Comparison of ENCODE assay signal across 1 cellular context in genomic region chr20:1800777-1801176, GRCh38.
TF ChIP-seq lines count a peak whose summit lies in the region.

No MANE protein-coding gene starts in this region.

TF ChIP-seq in GM23338, 12 proteins besides CTCF, POLR2A, EP300 and RAD21 (continued from another document):
- TF ChIP-seq, protein P1, sequence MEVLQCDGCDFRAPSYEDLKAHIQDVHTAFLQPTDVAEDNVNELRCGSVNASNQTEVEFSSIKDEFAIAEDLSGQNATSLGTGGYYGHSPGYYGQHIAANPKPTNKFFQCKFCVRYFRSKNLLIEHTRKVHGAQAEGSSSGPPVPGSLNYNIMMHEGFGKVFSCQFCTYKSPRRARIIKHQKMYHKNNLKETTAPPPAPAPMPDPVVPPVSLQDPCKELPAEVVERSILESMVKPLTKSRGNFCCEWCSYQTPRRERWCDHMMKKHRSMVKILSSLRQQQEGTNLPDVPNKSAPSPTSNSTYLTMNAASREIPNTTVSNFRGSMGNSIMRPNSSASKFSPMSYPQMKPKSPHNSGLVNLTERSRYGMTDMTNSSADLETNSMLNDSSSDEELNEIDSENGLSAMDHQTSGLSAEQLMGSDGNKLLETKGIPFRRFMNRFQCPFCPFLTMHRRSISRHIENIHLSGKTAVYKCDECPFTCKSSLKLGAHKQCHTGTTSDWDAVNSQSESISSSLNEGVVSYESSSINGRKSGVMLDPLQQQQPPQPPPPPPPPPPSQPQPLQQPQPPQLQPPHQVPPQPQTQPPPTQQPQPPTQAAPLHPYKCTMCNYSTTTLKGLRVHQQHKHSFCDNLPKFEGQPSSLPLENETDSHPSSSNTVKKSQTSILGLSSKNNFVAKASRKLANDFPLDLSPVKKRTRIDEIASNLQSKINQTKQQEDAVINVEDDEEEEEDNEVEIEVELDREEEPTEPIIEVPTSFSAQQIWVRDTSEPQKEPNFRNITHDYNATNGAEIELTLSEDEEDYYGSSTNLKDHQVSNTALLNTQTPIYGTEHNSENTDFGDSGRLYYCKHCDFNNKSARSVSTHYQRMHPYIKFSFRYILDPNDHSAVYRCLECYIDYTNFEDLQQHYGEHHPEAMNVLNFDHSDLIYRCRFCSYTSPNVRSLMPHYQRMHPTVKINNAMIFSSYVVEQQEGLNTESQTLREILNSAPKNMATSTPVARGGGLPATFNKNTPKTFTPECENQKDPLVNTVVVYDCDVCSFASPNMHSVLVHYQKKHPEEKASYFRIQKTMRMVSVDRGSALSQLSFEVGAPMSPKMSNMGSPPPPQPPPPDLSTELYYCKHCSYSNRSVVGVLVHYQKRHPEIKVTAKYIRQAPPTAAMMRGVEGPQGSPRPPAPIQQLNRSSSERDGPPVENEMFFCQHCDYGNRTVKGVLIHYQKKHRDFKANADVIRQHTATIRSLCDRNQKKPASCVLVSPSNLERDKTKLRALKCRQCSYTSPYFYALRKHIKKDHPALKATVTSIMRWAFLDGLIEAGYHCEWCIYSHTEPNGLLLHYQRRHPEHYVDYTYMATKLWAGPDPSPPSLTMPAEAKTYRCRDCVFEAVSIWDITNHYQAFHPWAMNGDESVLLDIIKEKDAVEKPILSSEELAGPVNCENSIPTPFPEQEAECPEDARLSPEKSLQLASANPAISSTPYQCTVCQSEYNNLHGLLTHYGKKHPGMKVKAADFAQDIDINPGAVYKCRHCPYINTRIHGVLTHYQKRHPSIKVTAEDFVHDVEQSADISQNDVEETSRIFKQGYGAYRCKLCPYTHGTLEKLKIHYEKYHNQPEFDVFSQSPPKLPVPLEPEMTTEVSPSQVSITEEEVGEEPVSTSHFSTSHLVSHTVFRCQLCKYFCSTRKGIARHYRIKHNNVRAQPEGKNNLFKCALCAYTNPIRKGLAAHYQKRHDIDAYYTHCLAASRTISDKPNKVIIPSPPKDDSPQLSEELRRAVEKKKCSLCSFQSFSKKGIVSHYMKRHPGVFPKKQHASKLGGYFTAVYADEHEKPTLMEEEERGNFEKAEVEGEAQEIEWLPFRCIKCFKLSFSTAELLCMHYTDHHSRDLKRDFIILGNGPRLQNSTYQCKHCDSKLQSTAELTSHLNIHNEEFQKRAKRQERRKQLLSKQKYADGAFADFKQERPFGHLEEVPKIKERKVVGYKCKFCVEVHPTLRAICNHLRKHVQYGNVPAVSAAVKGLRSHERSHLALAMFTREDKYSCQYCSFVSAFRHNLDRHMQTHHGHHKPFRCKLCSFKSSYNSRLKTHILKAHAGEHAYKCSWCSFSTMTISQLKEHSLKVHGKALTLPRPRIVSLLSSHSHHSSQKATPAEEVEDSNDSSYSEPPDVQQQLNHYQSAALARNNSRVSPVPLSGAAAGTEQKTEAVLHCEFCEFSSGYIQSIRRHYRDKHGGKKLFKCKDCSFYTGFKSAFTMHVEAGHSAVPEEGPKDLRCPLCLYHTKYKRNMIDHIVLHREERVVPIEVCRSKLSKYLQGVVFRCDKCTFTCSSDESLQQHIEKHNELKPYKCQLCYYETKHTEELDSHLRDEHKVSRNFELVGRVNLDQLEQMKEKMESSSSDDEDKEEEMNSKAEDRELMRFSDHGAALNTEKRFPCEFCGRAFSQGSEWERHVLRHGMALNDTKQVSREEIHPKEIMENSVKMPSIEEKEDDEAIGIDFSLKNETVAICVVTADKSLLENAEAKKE (CRISPR knock-in tag; IDR thresholded peaks at IDR 0.05): no peak
- TF ChIP-seq CREB1 (CRISPR knock-in tag; IDR thresholded peaks at IDR 0.05; ENCODE audit: low read depth): no peak
- no peak for TF ChIP-seq EZH2phosphoT487 (IDR thresholded peaks at IDR 0.05; ENCODE audit: unreplicated experiment)
- no peak for TF ChIP-seq NANOG (IDR thresholded peaks at IDR 0.05; ENCODE audit: borderline replicate concordance)
- no peak for TF ChIP-seq STAT1 (IDR thresholded peaks at IDR 0.05; ENCODE audit: unreplicated experiment)
- no peak for TF ChIP-seq EZH2 (IDR thresholded peaks at IDR 0.05; ENCODE audit: low read depth, unreplicated experiment)
TF ChIP-seq in GM23338: peak in this region for 0.
